ENCODE assay signal across 8 cellular contexts in genomic region chr1:230123280-230124186, GRCh38. TPM values are rescaled to one million over a fixed set of nuclear protein-coding genes. Genes with fewer than 3 reads are reported as not detected.
A peak's percentile ranks its signal among the peaks of the same experiment; 100 is the strongest.
DNase-seq lines count a peak whose midpoint lies in the region; ATAC-seq, FAIRE-seq and TF ChIP-seq lines count a peak whose summit lies in the region.

No MANE protein-coding gene starts in this region.

- CTCF ChIA-PET in IMR-90 (lab: Yijun Ruan, JAX) = interaction anchor here (1.7 kb wide), 1 partner anchor 13 kb away, joined by 7 read pairs; no protein-coding TSS in a partner anchor

- H3K23ac ChIP-seq in IMR-90 (ENCODE audit: low read depth, low read length) = no peak overlapping the region

- no peak overlapping the region for H2BK15ac ChIP-seq in IMR-90 (ENCODE audit: low read depth, low read length)

- in situ Hi-C loops in IMR-90 (cut with MboI; ENCODE audit: low sequenced_read_pairs) = no loop called here

- H3K18ac ChIP-seq in IMR-90 (ENCODE audit: low read depth, low read length) = no peak overlapping the region

- ATAC-seq in GM18505 (IDR thresholded peaks at IDR 0.05; ENCODE audit: unreplicated experiment) (peak; percentile 82), GM21529 (IDR thresholded peaks at IDR 0.05; ENCODE audit: unreplicated experiment) (peak; percentile 88), IMR-90 (ENCODE audit: low read depth) (no peak; the same call in 1 of the 2 replicates), foreskin keratinocyte (no peak)

- H2BK120ac ChIP-seq in IMR-90 (ENCODE audit: low read depth, low read length) = no peak overlapping the region

- TF ChIP-seq POLR2A in GM18505 (IDR thresholded peaks at IDR 0.05; ENCODE audit: borderline replicate concordance, extremely low read depth, insufficient read depth, insufficient read length) (no peak), IMR-90 (IDR thresholded peaks at IDR 0.05; ENCODE audit: low read depth, low read length) (no peak)

- dilution Hi-C loops in IMR-90 (cut with HindIII; ENCODE audit: low sequenced_read_pairs, unreplicated experiment) = no loop called here

- H2BK20ac ChIP-seq in IMR-90 (ENCODE audit: low read depth, low read length) = no peak overlapping the region

- POLR2A ChIA-PET in IMR-90 (lab: Charles Lee; ENCODE audit: unreplicated experiment) = no interaction called here

- H3K79me1 ChIP-seq in IMR-90 (ENCODE audit: low read depth in 1 of 2, low read length in 2 of 2) = peaks cover 49 to 96% of the 10 kb centered on the region in 2 experiments; a peak in 3 of 4 replicates

- H3K4ac ChIP-seq in IMR-90 (ENCODE audit: low read depth, low read length) = no peak overlapping the region

- no peak overlapping the region for H3K56ac ChIP-seq in IMR-90 (ENCODE audit: extremely low read depth, insufficient read depth, low read length)

- H2AK9ac ChIP-seq in IMR-90 (replicated peaks; ENCODE audit: low read depth, low read length, poor library complexity) = no peak overlapping the region

- H3K14ac ChIP-seq in IMR-90 (replicated peaks; ENCODE audit: low read depth, low read length) = no peak overlapping the region

- BruUV-seq in IMR-90 (replicated peaks; lab: Mats Ljungman, UMichigan) = no TSS peak

- no peak overlapping the region for H4K91ac ChIP-seq in IMR-90 (ENCODE audit: insufficient read depth, low read depth, low read length)

- no peak overlapping the region for H3K4me2 ChIP-seq in IMR-90 (ENCODE audit: low read depth, low read length)

- H3K9ac ChIP-seq in IMR-90 (ENCODE audit: low read depth, low read length) (no peak overlapping the region), kidney (ENCODE audit: low read length in 2 of 2) (no peak overlapping the region)

- WGBS in IMR-90 (ENCODE audit: extremely low coverage in 2 of 2, insufficient read length in 1 of 2), 2 experiments = 81% methylated on average over 3 of the region's 13 CpGs; no CpG with 5 or more reads in 1 of the 2 experiments

- H2BK5ac ChIP-seq in IMR-90 (ENCODE audit: low read depth, low read length, poor library complexity, severe bottlenecking) = no peak overlapping the region

- TF ChIP-seq CTCF in IMR-90 (conservative IDR thresholded peaks at IDR 0.05; ENCODE audit: low read depth, low read length) (no peak), foreskin keratinocyte (conservative IDR thresholded peaks at IDR 0.05) (no peak), kidney (IDR thresholded peaks at IDR 0.05; ENCODE audit: borderline replicate concordance, extremely low read depth, insufficient read depth) (no peak)

- no peak overlapping the region for H4K5ac ChIP-seq in IMR-90 (ENCODE audit: low read depth, low read length)

- intact Hi-C loops in IMR-90 (cut with micrococcal nuclease) (no loop called here), kidney (cut with DNase I) (no loop called here), head of caudate nucleus (cut with DNase I) (no loop called here)

- no peak overlapping the region for H4K8ac ChIP-seq in IMR-90 (ENCODE audit: low read depth in 2 of 2, low read length in 2 of 2)

- H3K9me3 ChIP-seq in IMR-90 (ENCODE audit: control insufficient read depth, insufficient read depth, low read length) (no peaks in the 10 kb centered on the region), kidney (ENCODE audit: control insufficient read depth in 1 of 2, low read length in 2 of 2) (no peaks in the 10 kb centered on the region)

- FAIRE-seq in kidney (lab: Jason Lieb, UNC) = no peak

- H4K20me1 ChIP-seq in IMR-90 (ENCODE audit: insufficient read depth, low read length) = peaks cover 72% of the 10 kb centered on the region

- H3K9me1 ChIP-seq in IMR-90 (ENCODE audit: insufficient read depth, low read length) = peaks cover 23% of the 10 kb centered on the region

- H3K36me3 ChIP-seq in IMR-90 (ENCODE audit: control insufficient read depth, insufficient read depth, low read length) (peaks cover 8% of the 10 kb centered on the region), kidney (ENCODE audit: control insufficient read depth in 1 of 2, insufficient read depth in 2 of 2, low read length in 2 of 2) (no peaks in the 10 kb centered on the region)

- peaks cover 26% of the 10 kb centered on the region for H3K4me1 ChIP-seq in IMR-90 (ENCODE audit: control insufficient read depth, insufficient read depth, low read length)
- peaks cover 33% of the 10 kb centered on the region for H3K4me1 ChIP-seq in foreskin keratinocyte
- H3K4me1 ChIP-seq in kidney (ENCODE audit: control insufficient read depth in 1 of 2, insufficient read depth in 1 of 2, low read depth in 1 of 2, low read length in 2 of 2) = no peaks in the 10 kb centered on the region

- H3K27me3 ChIP-seq in IMR-90 (ENCODE audit: control insufficient read depth, insufficient read depth, low read length) = no peaks in the 10 kb centered on the region
- no peaks in the 10 kb centered on the region for H3K27me3 ChIP-seq in foreskin keratinocyte

- H2AK5ac ChIP-seq in IMR-90 (ENCODE audit: low read depth, low read length) = no peak overlapping the region

- TF ChIP-seq RAD21 in IMR-90 (IDR thresholded peaks at IDR 0.05; ENCODE audit: low read length) = no peak

- DNase-seq in IMR-90 (peak; percentile 89), foreskin keratinocyte (no peak), DMS153 treated with DMSO at 0.1 percent for 48 hours (lab: John Stamatoyannopoulos, UW; ENCODE audit: unreplicated experiment) (no peak), kidney (no peak), COLO668 (lab: John Stamatoyannopoulos, UW; ENCODE audit: unreplicated experiment) (no peak), head of caudate nucleus (no peak)

- H3K4me3 ChIP-seq in IMR-90 (ENCODE audit: insufficient read depth, low read depth, low read length) (no peak overlapping the region), kidney (ENCODE audit: low read length in 2 of 2) (no peak overlapping the region)

- H3K27ac ChIP-seq in IMR-90 (ENCODE audit: insufficient read depth, low read length) (no peak overlapping the region), foreskin keratinocyte (peak overlapping the region; percentile 3), kidney (ENCODE audit: low read depth in 2 of 2, low read length in 2 of 2) (no peak overlapping the region)

- H2AFZ ChIP-seq in IMR-90 (replicated peaks; ENCODE audit: low read length, poor library complexity) = no peak overlapping the region

TF ChIP-seq in IMR-90, 13 proteins besides CTCF, POLR2A, EP300 and RAD21:
- TF ChIP-seq, protein P1, sequence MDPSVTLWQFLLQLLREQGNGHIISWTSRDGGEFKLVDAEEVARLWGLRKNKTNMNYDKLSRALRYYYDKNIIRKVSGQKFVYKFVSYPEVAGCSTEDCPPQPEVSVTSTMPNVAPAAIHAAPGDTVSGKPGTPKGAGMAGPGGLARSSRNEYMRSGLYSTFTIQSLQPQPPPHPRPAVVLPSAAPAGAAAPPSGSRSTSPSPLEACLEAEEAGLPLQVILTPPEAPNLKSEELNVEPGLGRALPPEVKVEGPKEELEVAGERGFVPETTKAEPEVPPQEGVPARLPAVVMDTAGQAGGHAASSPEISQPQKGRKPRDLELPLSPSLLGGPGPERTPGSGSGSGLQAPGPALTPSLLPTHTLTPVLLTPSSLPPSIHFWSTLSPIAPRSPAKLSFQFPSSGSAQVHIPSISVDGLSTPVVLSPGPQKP (IDR thresholded peaks at IDR 0.05; ENCODE audit: borderline replicate concordance, low read depth, low read length) = no peak
- TF ChIP-seq MAZ (IDR thresholded peaks at IDR 0.05; ENCODE audit: borderline replicate concordance, low read depth, low read length) = no peak
- TF ChIP-seq RFX5 (IDR thresholded peaks at IDR 0.05; ENCODE audit: low read depth, low read length) = no peak
- no peak for TF ChIP-seq CHD1 (IDR thresholded peaks at IDR 0.05; ENCODE audit: low read depth, low read length)
- no peak for TF ChIP-seq RCOR1 (IDR thresholded peaks at IDR 0.05; ENCODE audit: insufficient replicate concordance, low read length)
- 0 out of 2 replicates have a peak, but pooled peaks have one; percentile 44 for TF ChIP-seq BHLHE40 (IDR thresholded peaks at IDR 0.05; ENCODE audit: low read depth, low read length)
- peak; percentile 11; the same call in 1 of the 2 replicates for TF ChIP-seq FOS (IDR thresholded peaks at IDR 0.05; ENCODE audit: low read depth, low read length)

RNA-seq across cellular contexts. Expression of gene GALNT2, which starts 56.5 kb away (rescaled TPM):
- total RNA-seq in IMR-90 (2012; rRNA removed) = 50.4 and 58.6 TPM in 2 replicates
- polyA plus RNA-seq in IMR-90 (2012; rRNA removed) = 170 and 189 TPM in 2 replicates
- polyA plus RNA-seq in IMR-90 (2012; cell fraction: cytosol; rRNA removed) = 173 and 231 TPM in 2 replicates
- polyA plus RNA-seq in IMR-90 (2012; cell fraction: nucleus; rRNA removed; ENCODE audit: low replicate concordance) = 130 and 137 TPM in 2 replicates
- 71.2 and 86.9 TPM in 2 replicates for total RNA-seq in foreskin keratinocyte
- 47.0 and 55.0 TPM in 2 replicates for polyA plus RNA-seq in foreskin keratinocyte
- total RNA-seq in kidney = 59.2 TPM
- polyA plus RNA-seq in kidney (ENCODE audit: insufficient read depth, low read depth, low replicate concordance) = 20.2 TPM

Comparison
In these comparisons a context has a peak if more than half of its experiments do, and no peak if none do; other contexts are left out.
1. ATAC-seq: peak in GM18505 (single experiment) and GM21529 (single experiment); none in IMR-90 (single experiment) and foreskin keratinocyte (single experiment).